Comparison of ENCODE assay signal across 18 cellular contexts in genomic region chr4:148780426-148781005, GRCh38.
DNase-seq lines count a peak whose midpoint lies in the region; ATAC-seq, FAIRE-seq and TF ChIP-seq lines count a peak whose summit lies in the region.
"Had no signal": no experiment of that assay in that cellular context is flagged by ENCODE, and none has a peak within 500 bp of the region (broad histone marks: within the 10 kb centered on the region; RNA-seq: fewer than 3 reads in every experiment).

No MANE protein-coding gene starts in this region.

- H3K4me2 ChIP-seq in GM23338 = no peak overlapping the region

- no peaks in the 10 kb centered on the region; the same call in 1 of the 2 replicates for H3K9me2 ChIP-seq in GM23338 (ENCODE audit: insufficient read depth)

- ATAC-seq in GM18517 (IDR thresholded peaks at IDR 0.05; ENCODE audit: unreplicated experiment) (no peak), GM23338 (no peak)
- ATAC-seq: K562, Right ventricle myocardium inferior had no signal

- FAIRE-seq in bronchial epithelial cell (lab: Jason Lieb, UNC) (no peak), small intestine (lab: Jason Lieb, UNC) (no peak)
- FAIRE-seq: K562 had no signal

- H3K36me3 Mint-ChIP-seq in Caco-2 (ENCODE audit: insufficient read depth, unreplicated experiment) (peaks cover 6% of the 10 kb centered on the region), GM23338 (ENCODE audit: low read depth) (no peaks in the 10 kb centered on the region)
- H3K36me3 Mint-ChIP-seq: CD8-positive, alpha-beta memory T cell had no signal

- H3K4me1 Mint-ChIP-seq in Caco-2 (ENCODE audit: low read depth, unreplicated experiment) (peaks cover 18% of the 10 kb centered on the region), GM23338 (peaks cover 12% of the 10 kb centered on the region)
- H3K4me1 Mint-ChIP-seq: CD8-positive, alpha-beta memory T cell had no signal

- CTCF ChIA-PET in Caco-2 (lab: Charles Lee) = no interaction called here

- no peaks in the 10 kb centered on the region for H3K27me3 Mint-ChIP-seq in Caco-2 (ENCODE audit: insufficient read depth, unreplicated experiment)
- peaks cover 2% of the 10 kb centered on the region for H3K27me3 Mint-ChIP-seq in GM23338 (ENCODE audit: insufficient read depth, low read depth, poor library complexity)

- H3K36me3 ChIP-seq in Caco-2 (ENCODE audit: control insufficient read depth, insufficient read depth, low read length) = no peaks in the 10 kb centered on the region
- H3K36me3 ChIP-seq in bronchial epithelial cell (ENCODE audit: control insufficient read depth, insufficient read depth, low read length) = no peaks in the 10 kb centered on the region
- H3K36me3 ChIP-seq in small intestine (ENCODE audit: control insufficient read depth in 2 of 2, insufficient read depth in 2 of 2, low read length in 2 of 2) = no peaks in the 10 kb centered on the region
- H3K36me3 ChIP-seq in GM23338 (ENCODE audit: insufficient read depth) = no peaks in the 10 kb centered on the region
- H3K36me3 ChIP-seq: Peyer's patch had no signal

- no peaks in the 10 kb centered on the region for H4K20me1 ChIP-seq in GM23338 (replicated peaks; ENCODE audit: insufficient read depth)

- BruUV-seq in Caco-2 (replicated peaks; lab: Mats Ljungman, UMichigan) = no TSS peak

- WGBS in small intestine, 3 donors = 86 to 90% (median 87%) methylated on average over 3 of the region's 3 CpGs

- no peaks in the 10 kb centered on the region for H3F3A ChIP-seq in GM23338 (replicated peaks; ENCODE audit: low read depth)

- H3K9me3 Mint-ChIP-seq in Caco-2 (ENCODE audit: unreplicated experiment) (peaks cover 11% of the 10 kb centered on the region), GM23338 (no peaks in the 10 kb centered on the region)
- H3K9me3 Mint-ChIP-seq: H9 had no signal

- H3K9me3 ChIP-seq in Caco-2 (no peaks in the 10 kb centered on the region), small intestine (ENCODE audit: control insufficient read depth, low read depth) (no peaks in the 10 kb centered on the region)
- H3K9me3 ChIP-seq: Peyer's patch had no signal

- no peaks in the 10 kb centered on the region for H3K79me2 ChIP-seq in GM23338 (replicated peaks; ENCODE audit: insufficient read depth)

- H2AFZ ChIP-seq in GM23338 = no peak overlapping the region

- no peak for DNase-seq in Caco-2
- peak; percentile 54 for DNase-seq in M059J (ENCODE audit: low read depth)
- DNase-seq in bronchial epithelial cell (ENCODE audit: low read depth) = peak; percentile 57
- peak; percentile 15 for DNase-seq in small intestine
- DNase-seq in mucosa of gallbladder (ENCODE audit: low spot score) = no peak
- DNase-seq in GM23338 (ENCODE audit: low spot score) = no peak
- DNase-seq: C1 segment of cervical spinal cord; CD8-positive, alpha-beta memory T cell; DMS79 treated with DMSO at 0.1 percent for 48 hours; H9; NCI-H1417 treated with DMSO at 0.1 percent for 48 hours; NCI-H1930; NCI-H345; NCI-H526 treated with DMSO at 0.1 percent for 48 hours had no signal

- peak overlapping the region; percentile 45 for H3K27ac Mint-ChIP-seq in Caco-2 (ENCODE audit: unreplicated experiment)
- no peak overlapping the region for H3K27ac Mint-ChIP-seq in GM23338
- H3K27ac Mint-ChIP-seq: CD8-positive, alpha-beta memory T cell; H9 had no signal

- TF ChIP-seq CTCF in Caco-2 (IDR thresholded peaks at IDR 0.05; ENCODE audit: insufficient read depth in 1 of 2, low read depth in 1 of 2, low read length in 1 of 2, severe bottlenecking in 1 of 2, unreplicated experiment in 1 of 2) (no peak), bronchial epithelial cell (IDR thresholded peaks at IDR 0.05; ENCODE audit: insufficient read depth, low read length, severe bottlenecking) (no peak), GM23338 (conservative IDR thresholded peaks at IDR 0.05; ENCODE audit: low read depth in 2 of 2) (no peak)

- H3K27me3 ChIP-seq in Caco-2 (replicated peaks; ENCODE audit: control insufficient read depth, insufficient read depth, low read length) (no peaks in the 10 kb centered on the region), bronchial epithelial cell (ENCODE audit: control insufficient read depth, insufficient read depth, low read length) (no peaks in the 10 kb centered on the region), small intestine (ENCODE audit: control insufficient read depth in 2 of 2, insufficient read depth in 2 of 2, low read length in 2 of 2) (no peaks in the 10 kb centered on the region), GM23338 (ENCODE audit: insufficient read depth) (no peaks in the 10 kb centered on the region)
- H3K27me3 ChIP-seq: Peyer's patch had no signal

- no peak overlapping the region for H3K4me3 ChIP-seq in Caco-2 (ENCODE audit: low read depth, low read length)
- H3K4me3 ChIP-seq in bronchial epithelial cell (ENCODE audit: low read depth, low read length) = no peak overlapping the region
- no peak overlapping the region for H3K4me3 ChIP-seq in small intestine (ENCODE audit: low read depth in 1 of 2, low read length in 2 of 2)
- H3K4me3 ChIP-seq in GM23338 = no peak overlapping the region
- H3K4me3 ChIP-seq: K562, Peyer's patch had no signal

- intact Hi-C loops in Caco-2 (cut with micrococcal nuclease; ENCODE audit: unreplicated experiment) = loop anchor here (5.0 to 10.0 kb wide), 2 partner anchors 72 to 246 kb away; no protein-coding TSS in a partner anchor

- H3K4me3 Mint-ChIP-seq in Caco-2 (ENCODE audit: unreplicated experiment) (no peak overlapping the region), GM23338 (no peak overlapping the region)
- H3K4me3 Mint-ChIP-seq: CD8-positive, alpha-beta memory T cell; H9 had no signal

- H3K4me1 ChIP-seq in Caco-2 (peaks cover 24% of the 10 kb centered on the region), small intestine (ENCODE audit: control insufficient read depth in 2 of 2, insufficient read depth in 1 of 2, low read depth in 1 of 2, low read length in 1 of 2) (no peaks in the 10 kb centered on the region), GM23338 (ENCODE audit: insufficient read depth) (peaks cover 13% of the 10 kb centered on the region)
- H3K4me1 ChIP-seq: Peyer's patch had no signal

- H3K27ac ChIP-seq in small intestine (ENCODE audit: low read depth in 1 of 2, low read length in 1 of 2) (no peak overlapping the region), GM23338 (ENCODE audit: low read depth) (no peak overlapping the region)

- POLR2A ChIA-PET in Caco-2 (lab: Charles Lee) = no interaction called here

TF ChIP-seq in GM23338, 12 proteins besides CTCF, POLR2A, EP300 and RAD21 (continues in another document):
- TF ChIP-seq STAT1 (IDR thresholded peaks at IDR 0.05; ENCODE audit: unreplicated experiment) (no peak), ZNF114 (CRISPR knock-in tag; IDR thresholded peaks at IDR 0.05) (no peak), ZNF331 (CRISPR knock-in tag; IDR thresholded peaks at IDR 0.05; ENCODE audit: low read depth) (no peak)
- TF ChIP-seq, protein P1, sequence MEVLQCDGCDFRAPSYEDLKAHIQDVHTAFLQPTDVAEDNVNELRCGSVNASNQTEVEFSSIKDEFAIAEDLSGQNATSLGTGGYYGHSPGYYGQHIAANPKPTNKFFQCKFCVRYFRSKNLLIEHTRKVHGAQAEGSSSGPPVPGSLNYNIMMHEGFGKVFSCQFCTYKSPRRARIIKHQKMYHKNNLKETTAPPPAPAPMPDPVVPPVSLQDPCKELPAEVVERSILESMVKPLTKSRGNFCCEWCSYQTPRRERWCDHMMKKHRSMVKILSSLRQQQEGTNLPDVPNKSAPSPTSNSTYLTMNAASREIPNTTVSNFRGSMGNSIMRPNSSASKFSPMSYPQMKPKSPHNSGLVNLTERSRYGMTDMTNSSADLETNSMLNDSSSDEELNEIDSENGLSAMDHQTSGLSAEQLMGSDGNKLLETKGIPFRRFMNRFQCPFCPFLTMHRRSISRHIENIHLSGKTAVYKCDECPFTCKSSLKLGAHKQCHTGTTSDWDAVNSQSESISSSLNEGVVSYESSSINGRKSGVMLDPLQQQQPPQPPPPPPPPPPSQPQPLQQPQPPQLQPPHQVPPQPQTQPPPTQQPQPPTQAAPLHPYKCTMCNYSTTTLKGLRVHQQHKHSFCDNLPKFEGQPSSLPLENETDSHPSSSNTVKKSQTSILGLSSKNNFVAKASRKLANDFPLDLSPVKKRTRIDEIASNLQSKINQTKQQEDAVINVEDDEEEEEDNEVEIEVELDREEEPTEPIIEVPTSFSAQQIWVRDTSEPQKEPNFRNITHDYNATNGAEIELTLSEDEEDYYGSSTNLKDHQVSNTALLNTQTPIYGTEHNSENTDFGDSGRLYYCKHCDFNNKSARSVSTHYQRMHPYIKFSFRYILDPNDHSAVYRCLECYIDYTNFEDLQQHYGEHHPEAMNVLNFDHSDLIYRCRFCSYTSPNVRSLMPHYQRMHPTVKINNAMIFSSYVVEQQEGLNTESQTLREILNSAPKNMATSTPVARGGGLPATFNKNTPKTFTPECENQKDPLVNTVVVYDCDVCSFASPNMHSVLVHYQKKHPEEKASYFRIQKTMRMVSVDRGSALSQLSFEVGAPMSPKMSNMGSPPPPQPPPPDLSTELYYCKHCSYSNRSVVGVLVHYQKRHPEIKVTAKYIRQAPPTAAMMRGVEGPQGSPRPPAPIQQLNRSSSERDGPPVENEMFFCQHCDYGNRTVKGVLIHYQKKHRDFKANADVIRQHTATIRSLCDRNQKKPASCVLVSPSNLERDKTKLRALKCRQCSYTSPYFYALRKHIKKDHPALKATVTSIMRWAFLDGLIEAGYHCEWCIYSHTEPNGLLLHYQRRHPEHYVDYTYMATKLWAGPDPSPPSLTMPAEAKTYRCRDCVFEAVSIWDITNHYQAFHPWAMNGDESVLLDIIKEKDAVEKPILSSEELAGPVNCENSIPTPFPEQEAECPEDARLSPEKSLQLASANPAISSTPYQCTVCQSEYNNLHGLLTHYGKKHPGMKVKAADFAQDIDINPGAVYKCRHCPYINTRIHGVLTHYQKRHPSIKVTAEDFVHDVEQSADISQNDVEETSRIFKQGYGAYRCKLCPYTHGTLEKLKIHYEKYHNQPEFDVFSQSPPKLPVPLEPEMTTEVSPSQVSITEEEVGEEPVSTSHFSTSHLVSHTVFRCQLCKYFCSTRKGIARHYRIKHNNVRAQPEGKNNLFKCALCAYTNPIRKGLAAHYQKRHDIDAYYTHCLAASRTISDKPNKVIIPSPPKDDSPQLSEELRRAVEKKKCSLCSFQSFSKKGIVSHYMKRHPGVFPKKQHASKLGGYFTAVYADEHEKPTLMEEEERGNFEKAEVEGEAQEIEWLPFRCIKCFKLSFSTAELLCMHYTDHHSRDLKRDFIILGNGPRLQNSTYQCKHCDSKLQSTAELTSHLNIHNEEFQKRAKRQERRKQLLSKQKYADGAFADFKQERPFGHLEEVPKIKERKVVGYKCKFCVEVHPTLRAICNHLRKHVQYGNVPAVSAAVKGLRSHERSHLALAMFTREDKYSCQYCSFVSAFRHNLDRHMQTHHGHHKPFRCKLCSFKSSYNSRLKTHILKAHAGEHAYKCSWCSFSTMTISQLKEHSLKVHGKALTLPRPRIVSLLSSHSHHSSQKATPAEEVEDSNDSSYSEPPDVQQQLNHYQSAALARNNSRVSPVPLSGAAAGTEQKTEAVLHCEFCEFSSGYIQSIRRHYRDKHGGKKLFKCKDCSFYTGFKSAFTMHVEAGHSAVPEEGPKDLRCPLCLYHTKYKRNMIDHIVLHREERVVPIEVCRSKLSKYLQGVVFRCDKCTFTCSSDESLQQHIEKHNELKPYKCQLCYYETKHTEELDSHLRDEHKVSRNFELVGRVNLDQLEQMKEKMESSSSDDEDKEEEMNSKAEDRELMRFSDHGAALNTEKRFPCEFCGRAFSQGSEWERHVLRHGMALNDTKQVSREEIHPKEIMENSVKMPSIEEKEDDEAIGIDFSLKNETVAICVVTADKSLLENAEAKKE (CRISPR knock-in tag; IDR thresholded peaks at IDR 0.05) = no peak

Comparison
In these comparisons a context has a peak if more than half of its experiments do, and no peak if none do; other contexts are left out.
1. DNase-seq: peak in M059J (single experiment), bronchial epithelial cell (single experiment) and small intestine (single experiment); none in Caco-2 (0 of 2), mucosa of gallbladder (single experiment) and GM23338 (single experiment).